In the genomic region with DNA sequence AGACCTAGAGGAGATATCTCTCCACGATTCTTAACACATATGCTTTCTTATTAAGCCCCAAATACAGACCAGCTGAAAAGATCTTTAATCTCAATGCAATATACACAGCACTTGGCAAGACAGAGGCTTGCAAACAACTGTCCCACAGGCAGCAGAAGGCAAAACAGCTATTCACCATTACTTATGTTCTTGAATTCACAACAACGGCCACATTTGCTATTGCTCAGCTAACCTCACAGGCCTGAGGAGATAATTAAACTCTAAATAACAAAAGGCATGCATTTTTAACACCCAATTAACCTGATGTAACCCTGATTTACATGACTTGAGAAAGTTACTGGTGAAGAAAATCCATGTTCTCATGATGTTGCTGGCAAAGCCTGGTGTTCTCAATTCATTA, we compare ENCODE assay signal across 1 cellular context.
TF ChIP-seq lines count a peak whose summit lies in the region.

No MANE protein-coding gene starts in this region.

TF ChIP-seq in GM23338, 12 proteins besides CTCF, POLR2A, EP300 and RAD21 (continued from another document):
- TF ChIP-seq, protein P1, sequence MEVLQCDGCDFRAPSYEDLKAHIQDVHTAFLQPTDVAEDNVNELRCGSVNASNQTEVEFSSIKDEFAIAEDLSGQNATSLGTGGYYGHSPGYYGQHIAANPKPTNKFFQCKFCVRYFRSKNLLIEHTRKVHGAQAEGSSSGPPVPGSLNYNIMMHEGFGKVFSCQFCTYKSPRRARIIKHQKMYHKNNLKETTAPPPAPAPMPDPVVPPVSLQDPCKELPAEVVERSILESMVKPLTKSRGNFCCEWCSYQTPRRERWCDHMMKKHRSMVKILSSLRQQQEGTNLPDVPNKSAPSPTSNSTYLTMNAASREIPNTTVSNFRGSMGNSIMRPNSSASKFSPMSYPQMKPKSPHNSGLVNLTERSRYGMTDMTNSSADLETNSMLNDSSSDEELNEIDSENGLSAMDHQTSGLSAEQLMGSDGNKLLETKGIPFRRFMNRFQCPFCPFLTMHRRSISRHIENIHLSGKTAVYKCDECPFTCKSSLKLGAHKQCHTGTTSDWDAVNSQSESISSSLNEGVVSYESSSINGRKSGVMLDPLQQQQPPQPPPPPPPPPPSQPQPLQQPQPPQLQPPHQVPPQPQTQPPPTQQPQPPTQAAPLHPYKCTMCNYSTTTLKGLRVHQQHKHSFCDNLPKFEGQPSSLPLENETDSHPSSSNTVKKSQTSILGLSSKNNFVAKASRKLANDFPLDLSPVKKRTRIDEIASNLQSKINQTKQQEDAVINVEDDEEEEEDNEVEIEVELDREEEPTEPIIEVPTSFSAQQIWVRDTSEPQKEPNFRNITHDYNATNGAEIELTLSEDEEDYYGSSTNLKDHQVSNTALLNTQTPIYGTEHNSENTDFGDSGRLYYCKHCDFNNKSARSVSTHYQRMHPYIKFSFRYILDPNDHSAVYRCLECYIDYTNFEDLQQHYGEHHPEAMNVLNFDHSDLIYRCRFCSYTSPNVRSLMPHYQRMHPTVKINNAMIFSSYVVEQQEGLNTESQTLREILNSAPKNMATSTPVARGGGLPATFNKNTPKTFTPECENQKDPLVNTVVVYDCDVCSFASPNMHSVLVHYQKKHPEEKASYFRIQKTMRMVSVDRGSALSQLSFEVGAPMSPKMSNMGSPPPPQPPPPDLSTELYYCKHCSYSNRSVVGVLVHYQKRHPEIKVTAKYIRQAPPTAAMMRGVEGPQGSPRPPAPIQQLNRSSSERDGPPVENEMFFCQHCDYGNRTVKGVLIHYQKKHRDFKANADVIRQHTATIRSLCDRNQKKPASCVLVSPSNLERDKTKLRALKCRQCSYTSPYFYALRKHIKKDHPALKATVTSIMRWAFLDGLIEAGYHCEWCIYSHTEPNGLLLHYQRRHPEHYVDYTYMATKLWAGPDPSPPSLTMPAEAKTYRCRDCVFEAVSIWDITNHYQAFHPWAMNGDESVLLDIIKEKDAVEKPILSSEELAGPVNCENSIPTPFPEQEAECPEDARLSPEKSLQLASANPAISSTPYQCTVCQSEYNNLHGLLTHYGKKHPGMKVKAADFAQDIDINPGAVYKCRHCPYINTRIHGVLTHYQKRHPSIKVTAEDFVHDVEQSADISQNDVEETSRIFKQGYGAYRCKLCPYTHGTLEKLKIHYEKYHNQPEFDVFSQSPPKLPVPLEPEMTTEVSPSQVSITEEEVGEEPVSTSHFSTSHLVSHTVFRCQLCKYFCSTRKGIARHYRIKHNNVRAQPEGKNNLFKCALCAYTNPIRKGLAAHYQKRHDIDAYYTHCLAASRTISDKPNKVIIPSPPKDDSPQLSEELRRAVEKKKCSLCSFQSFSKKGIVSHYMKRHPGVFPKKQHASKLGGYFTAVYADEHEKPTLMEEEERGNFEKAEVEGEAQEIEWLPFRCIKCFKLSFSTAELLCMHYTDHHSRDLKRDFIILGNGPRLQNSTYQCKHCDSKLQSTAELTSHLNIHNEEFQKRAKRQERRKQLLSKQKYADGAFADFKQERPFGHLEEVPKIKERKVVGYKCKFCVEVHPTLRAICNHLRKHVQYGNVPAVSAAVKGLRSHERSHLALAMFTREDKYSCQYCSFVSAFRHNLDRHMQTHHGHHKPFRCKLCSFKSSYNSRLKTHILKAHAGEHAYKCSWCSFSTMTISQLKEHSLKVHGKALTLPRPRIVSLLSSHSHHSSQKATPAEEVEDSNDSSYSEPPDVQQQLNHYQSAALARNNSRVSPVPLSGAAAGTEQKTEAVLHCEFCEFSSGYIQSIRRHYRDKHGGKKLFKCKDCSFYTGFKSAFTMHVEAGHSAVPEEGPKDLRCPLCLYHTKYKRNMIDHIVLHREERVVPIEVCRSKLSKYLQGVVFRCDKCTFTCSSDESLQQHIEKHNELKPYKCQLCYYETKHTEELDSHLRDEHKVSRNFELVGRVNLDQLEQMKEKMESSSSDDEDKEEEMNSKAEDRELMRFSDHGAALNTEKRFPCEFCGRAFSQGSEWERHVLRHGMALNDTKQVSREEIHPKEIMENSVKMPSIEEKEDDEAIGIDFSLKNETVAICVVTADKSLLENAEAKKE (CRISPR knock-in tag; IDR thresholded peaks at IDR 0.05): 0 out of 2 replicates have a peak, but pooled peaks have one; percentile 17
